ENCODE assay signal across 30 cellular contexts in the genomic region with DNA sequence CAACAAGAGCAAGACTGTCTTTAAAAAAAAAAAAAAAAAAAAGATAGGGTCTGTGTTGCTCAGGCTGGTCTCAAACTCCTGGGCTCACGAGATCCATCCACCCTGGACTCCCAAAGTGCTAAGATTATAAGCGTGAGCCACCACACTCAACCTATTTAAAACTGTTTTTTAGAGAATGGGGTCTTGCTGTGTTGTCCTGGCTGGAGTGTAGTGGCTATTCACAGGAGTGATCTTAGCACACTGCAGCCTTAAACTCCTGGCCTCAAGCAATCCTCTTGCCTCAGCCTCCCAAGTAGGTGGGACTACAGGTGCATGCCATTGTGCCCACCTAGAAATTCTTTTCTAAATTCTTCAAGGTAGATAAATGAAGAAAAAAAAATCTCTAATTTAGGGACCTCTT. TPM values are rescaled to one million over a fixed set of nuclear protein-coding genes. Genes with fewer than 3 reads are reported as not detected.
"Had no signal": no experiment of that assay in that cellular context is flagged by ENCODE, and none has a peak within 500 bp of the region (broad histone marks: within the 10 kb centered on the region; RNA-seq: fewer than 3 reads in every experiment).

No MANE protein-coding gene starts in this region.

- H3K9me3 ChIP-seq: heart right ventricle, left ventricle myocardium inferior, mucosa of descending colon, right atrium auricular region, sigmoid colon, spleen, suprapubic skin, thoracic aorta, tibial artery, uterus had no signal

- DNase-seq: heart right ventricle; islet precursor cell; left ventricle myocardium inferior; midbrain; mucosa of descending colon; naive thymus-derived CD4-positive, alpha-beta T cell; nucleus accumbens; sigmoid colon; small intestine; spleen; stimulated activated CD4-positive, alpha-beta T cell treated with anti-CD3 and anti-CD28 coated beads, Interleukin-4, amount 100 ng/mL, for 24 hours; stimulated activated naive CD4-positive, alpha-beta T cell; tibial artery; trophoblast cell; uterus had no signal

- H3K27me3 Mint-ChIP-seq: naive thymus-derived CD4-positive, alpha-beta T cell; natural killer cell treated with Interleukin-12 subunit alpha and Interleukin-12 subunit beta and Interleukin-15 and Interleukin-18, amount 100 ng/mL, for 72 hours; stimulated activated naive CD8-positive, alpha-beta T cell treated with anti-CD3 and anti-CD28 coated beads, Interleukin-15, Interleukin-2, amounts not matched to agents 100 ng/mL and 50 ng/mL, for 24 hours had no signal

- H3K27ac ChIP-seq: heart right ventricle, hepatocyte, parathyroid adenoma, right atrium auricular region, sigmoid colon, spleen, suprapubic skin, thoracic aorta, tibial artery, uterus had no signal

- H3K27ac Mint-ChIP-seq: natural killer cell treated with Interleukin-12 subunit alpha and Interleukin-12 subunit beta and Interleukin-15 and Interleukin-18, amount 100 ng/mL, for 72 hours; stimulated activated effector memory CD8-positive, alpha-beta T cell treated with anti-CD3 and anti-CD28 coated beads, Interleukin-12 subunit alpha, Interleukin-12 subunit beta, amount 100 ng/mL, for 72 hours; stimulated activated naive CD8-positive, alpha-beta T cell treated with anti-CD3 and anti-CD28 coated beads, Interleukin-15, Interleukin-2, amounts not matched to agents 100 ng/mL and 50 ng/mL, for 24 hours had no signal

- H3K4me3 ChIP-seq: heart right ventricle, hepatocyte, left ventricle myocardium inferior, lung, mucosa of descending colon, right atrium auricular region, sigmoid colon, spleen, suprapubic skin, thoracic aorta, tibial artery, uterus had no signal

- H3K9me3 Mint-ChIP-seq: naive thymus-derived CD4-positive, alpha-beta T cell; natural killer cell treated with Interleukin-12 subunit alpha and Interleukin-12 subunit beta and Interleukin-15 and Interleukin-18, amount 100 ng/mL, for 72 hours; stimulated activated effector memory CD8-positive, alpha-beta T cell treated with anti-CD3 and anti-CD28 coated beads, Interleukin-12 subunit alpha, Interleukin-12 subunit beta, amount 100 ng/mL, for 72 hours; stimulated activated naive CD8-positive, alpha-beta T cell treated with anti-CD3 and anti-CD28 coated beads, Interleukin-15, Interleukin-2, amounts not matched to agents 100 ng/mL and 50 ng/mL, for 24 hours had no signal

- H3K27me3 ChIP-seq: heart right ventricle, hepatocyte, right atrium auricular region, sigmoid colon, spleen, suprapubic skin, tibial artery, uterus had no signal

- H3K4me1 ChIP-seq: parathyroid adenoma, sigmoid colon, spleen, suprapubic skin, uterus had no signal

- H3K79me2 ChIP-seq: hepatocyte, parathyroid adenoma had no signal

- H3K4me2 ChIP-seq: hepatocyte had no signal

- FAIRE-seq: small intestine had no signal

- ATAC-seq: heart right ventricle; naive thymus-derived CD4-positive, alpha-beta T cell; natural killer cell treated with Interleukin-12 subunit alpha and Interleukin-12 subunit beta and Interleukin-15 and Interleukin-18, amount 100 ng/mL, for 72 hours; stimulated activated effector memory CD8-positive, alpha-beta T cell treated with anti-CD3 and anti-CD28 coated beads, Interleukin-12 subunit alpha, Interleukin-12 subunit beta, amount 100 ng/mL, for 72 hours had no signal

- H3K36me3 ChIP-seq: uterus had no signal

- H3K4me1 Mint-ChIP-seq: stimulated activated effector memory CD8-positive, alpha-beta T cell treated with anti-CD3 and anti-CD28 coated beads, Interleukin-12 subunit alpha, Interleukin-12 subunit beta, amount 100 ng/mL, for 72 hours had no signal

- H2AFZ ChIP-seq: hepatocyte, parathyroid adenoma had no signal

- H3K4me3 Mint-ChIP-seq: naive thymus-derived CD4-positive, alpha-beta T cell; natural killer cell treated with Interleukin-12 subunit alpha and Interleukin-12 subunit beta and Interleukin-15 and Interleukin-18, amount 100 ng/mL, for 72 hours; stimulated activated effector memory CD8-positive, alpha-beta T cell treated with anti-CD3 and anti-CD28 coated beads, Interleukin-12 subunit alpha, Interleukin-12 subunit beta, amount 100 ng/mL, for 72 hours; stimulated activated naive CD8-positive, alpha-beta T cell treated with anti-CD3 and anti-CD28 coated beads, Interleukin-15, Interleukin-2, amounts not matched to agents 100 ng/mL and 50 ng/mL, for 24 hours had no signal

- H3K9ac ChIP-seq: parathyroid adenoma had no signal

RNA-seq across cellular contexts. Expression of gene SLC39A5, which starts 44.4 kb away (rescaled TPM):
- total RNA-seq: heart right ventricle, left ventricle myocardium inferior, lower leg skin, myocyte, osteocyte, posterior vena cava, pulmonary artery endothelial cell, right atrium auricular region, sigmoid colon, subcutaneous adipose tissue, thoracic aorta had no signal
- polyA plus RNA-seq: naive thymus-derived CD4-positive, alpha-beta T cell had no signal
